12 cellular contexts compared by ENCODE assay signal in genomic region chr16:2090481-2090797, GRCh38. TPM values are rescaled to one million over a fixed set of nuclear protein-coding genes. Genes with fewer than 3 reads are reported as not detected.
DNase-seq lines count a peak whose midpoint lies in the region; ATAC-seq, FAIRE-seq and TF ChIP-seq lines count a peak whose summit lies in the region.
"Had no signal": no experiment of that assay in that cellular context is flagged by ENCODE, and none has a peak within 500 bp of the region (broad histone marks: within the 10 kb centered on the region; RNA-seq: fewer than 3 reads in every experiment).

No MANE protein-coding gene starts in this region.

- intact Hi-C loops in K562 (cut with micrococcal nuclease) (no loop called here), upper lobe of right lung (cut with DNase I) (no loop called here)

- no peak for ATAC-seq in K562
- ATAC-seq in upper lobe of right lung = no peak

- H3K36me3 ChIP-seq in K562 (ENCODE audit: control insufficient read depth, insufficient read depth, low read length) (peaks cover 77% of the 10 kb centered on the region; the same call in 2 of the 3 replicates), right atrium auricular region (peaks cover 82% of the 10 kb centered on the region), mucosa of stomach (ENCODE audit: control insufficient read depth, insufficient read depth, low read length) (peaks cover 9% of the 10 kb centered on the region), upper lobe of right lung (peaks cover 86% of the 10 kb centered on the region)

- H3K9ac ChIP-seq in K562 (ENCODE audit: insufficient read depth in 1 of 2, low read depth in 2 of 2, low read length in 2 of 2) (no peak overlapping the region), mucosa of stomach (ENCODE audit: low read length) (peak overlapping the region; percentile 58)

- no peaks in the 10 kb centered on the region for H3K79me2 ChIP-seq in K562 (ENCODE audit: control insufficient read depth, insufficient read depth, low read length)

- CTCF ChIA-PET in K562 (lab: Yijun Ruan, JAX; ENCODE audit: low intra/inter-chr PET ratio) = no interaction called here

- H3K4me3 ChIP-seq in K562 = no peak overlapping the region
- H3K4me3 ChIP-seq in right atrium auricular region = peak overlapping the region; percentile 4 to 34
- no peak overlapping the region for H3K4me3 ChIP-seq in mucosa of stomach (ENCODE audit: low read length)
- no peak overlapping the region for H3K4me3 ChIP-seq in upper lobe of right lung

- BruUV-seq in K562 (replicated peaks; lab: Mats Ljungman, UMichigan) = no TSS peak

- H3K9me3 ChIP-seq in K562 (replicated peaks; ENCODE audit: control insufficient read depth, insufficient read depth, low read depth, low read length) = no peaks in the 10 kb centered on the region
- H3K9me3 ChIP-seq in right atrium auricular region = no peaks in the 10 kb centered on the region
- H3K9me3 ChIP-seq in mucosa of stomach (ENCODE audit: control insufficient read depth, low read length) = no peaks in the 10 kb centered on the region
- no peaks in the 10 kb centered on the region for H3K9me3 ChIP-seq in upper lobe of right lung

- TF ChIP-seq RAD21 in K562 (CRISPR knock-in tag; conservative IDR thresholded peaks at IDR 0.05 in 1 of 2, IDR thresholded peaks at IDR 0.05 in 1 of 2) = no peak

- H2AFZ ChIP-seq in K562 (ENCODE audit: low read depth, low read length) = no peak overlapping the region

- POLR2A ChIA-PET in K562 (lab: Yijun Ruan, JAX) = no interaction called here

- 96% methylated on average over 9 of the region's 17 CpGs for WGBS in K562 (ENCODE audit: insufficient coverage, low coverage, missing lambda C conversion rate)

- H3K27me3 ChIP-seq in K562 (ENCODE audit: control insufficient read depth in 2 of 2, insufficient read depth in 2 of 2, low read length in 2 of 2) (no peaks in the 10 kb centered on the region), right atrium auricular region (no peaks in the 10 kb centered on the region), mucosa of stomach (ENCODE audit: control insufficient read depth, insufficient read depth, low read length) (no peaks in the 10 kb centered on the region), upper lobe of right lung (no peaks in the 10 kb centered on the region)
- H3K27me3 ChIP-seq: brain microvascular endothelial cell had no signal

- TF ChIP-seq EP300 in K562 (IDR thresholded peaks at IDR 0.05; ENCODE audit: low read length) = no peak

- no peak overlapping the region for H3K4me2 ChIP-seq in K562 (ENCODE audit: insufficient read depth, low read length)

- no peaks in the 10 kb centered on the region for H4K20me1 ChIP-seq in K562 (replicated peaks; ENCODE audit: control insufficient read depth, insufficient read depth, low read length)

- FAIRE-seq in K562 (lab: Jason Lieb, UNC) = no peak
- FAIRE-seq: keratinocyte had no signal

- DNase-seq in K562 (ENCODE audit: extremely low read depth in 1 of 4, low spot score in 3 of 4) (no peak), right atrium auricular region (ENCODE audit: low spot score) (no peak), upper lobe of right lung (no peak), retina (no peak), dedifferentiated amniotic fluid mesenchymal stem cell (ENCODE audit: extremely low spot score) (no peak)
- no peak for DNase-seq in activated CD8-positive, alpha-beta memory T cell treated with anti-CD3 and anti-CD28 coated beads, Interleukin-2, amount 50 U/mL, for 48 hours
- DNase-seq: activated CD4-positive, alpha-beta T cell treated with anti-CD3 and anti-CD28 coated beads, Interleukin-2, amount 10 ng/mL, durations not matched to agents 24 days and 14 days; brain microvascular endothelial cell; NCI-H226; stimulated activated CD4-positive, alpha-beta T cell treated with anti-CD3 and anti-CD28 coated beads, Interleukin-4, amount 100 ng/mL, for 24 hours had no signal

- H3K4me1 ChIP-seq in K562 (replicated peaks in 1 of 2; ENCODE audit: control insufficient read depth in 2 of 2, insufficient read depth in 2 of 2, low read length in 2 of 2) (peaks cover 0 to 25% of the 10 kb centered on the region in 2 experiments; a peak in 1 of 5 replicates), right atrium auricular region (peaks cover 0 to 7% of the 10 kb centered on the region in 2 donors), mucosa of stomach (ENCODE audit: control insufficient read depth, insufficient read depth, low read length) (peaks cover 39% of the 10 kb centered on the region), upper lobe of right lung (no peaks in the 10 kb centered on the region)

- no peak for TF ChIP-seq CTCF in K562 (IDR thresholded peaks at IDR 0.05 in 2 of 3, conservative IDR thresholded peaks at IDR 0.05 in 1 of 3; ENCODE audit: insufficient read depth in 2 of 3, low read depth in 1 of 3, low read length in 3 of 3)
- TF ChIP-seq CTCF in right atrium auricular region (IDR thresholded peaks at IDR 0.05) = no peak
- no peak for TF ChIP-seq CTCF in upper lobe of right lung (IDR thresholded peaks at IDR 0.05)

- TF ChIP-seq POLR2A in K562 (conservative IDR thresholded peaks at IDR 0.05) = peak; percentile 21; the same call in 1 of the 2 replicates

- in situ Hi-C loops in K562 (cut with MboI) = no loop called here

- no peak overlapping the region for H3K27ac ChIP-seq in K562 (ENCODE audit: extremely low read depth, low read depth, low read length)
- H3K27ac ChIP-seq in right atrium auricular region = peak overlapping the region; percentile 75 to 77
- peak overlapping the region; percentile 36 for H3K27ac ChIP-seq in upper lobe of right lung
- H3K27ac ChIP-seq: brain microvascular endothelial cell had no signal

- H3K9me1 ChIP-seq in K562 (ENCODE audit: control insufficient read depth, insufficient read depth, low read length) = no peaks in the 10 kb centered on the region

RNA-seq across cellular contexts. Expression of gene TSC2, which starts 42.7 kb away (rescaled TPM):
- total RNA-seq in K562 (2011; cell fraction: chromatin; rRNA removed; ENCODE audit: low replicate concordance) = 274 and 710 TPM in 2 replicates
- 311 and 338 TPM in 2 replicates for total RNA-seq in K562 (2011; cell fraction: nucleolus; rRNA removed)
- total RNA-seq in K562 (2011; cell fraction: nucleoplasm; rRNA removed) = 244 and 254 TPM in 2 replicates
- total RNA-seq in K562 (2014; rRNA removed) (20.3 and 28.1 TPM in 2 replicates), K562 (2014; rRNA removed; fragmentation: Illumina TruSeq; extraction: Trizol) (15.0 and 20.1 TPM in 2 replicates), K562 (2015; rRNA removed; fragmentation: Illumina TruSeq; extraction: Trizol) (16.6 and 19.6 TPM in 2 replicates), K562 (2021) (65.8 and 68.1 TPM in 2 replicates), right atrium auricular region (10 to 100 TPM; 42.4 to 43.2 TPM), upper lobe of right lung (119 TPM)
- polyA plus RNA-seq in K562 (2011; rRNA removed) (15.5 and 35.5 TPM in 2 replicates), K562 (2014; fragmentation: Illumina TruSeq; extraction: Trizol) (27.8 and 35.8 TPM in 2 replicates), K562 (2014; fragmentation: Nextera tagmentation; extraction: Ambion mirVana) (1 to 10 TPM; 1.3 to 2.3 TPM), K562 (2014; rRNA removed) (32.0 and 35.2 TPM in 2 replicates)
- 21.9 and 33.6 TPM in 2 replicates for polyA plus RNA-seq in K562 (2011; cell fraction: cytosol; rRNA removed)
- polyA plus RNA-seq in K562 (2011; cell fraction: nucleus; rRNA removed) = 157 and 220 TPM in 2 replicates
- polyA plus RNA-seq in K562 (2012) = 46.9 and 75.1 TPM in 2 replicates
- 41.8 and 43.8 TPM in 2 replicates for polyA minus RNA-seq in K562 (2011; rRNA and poly(A)+ RNA removed)
- 49.2 and 80.8 TPM in 2 replicates for polyA minus RNA-seq in K562 (2011; cell fraction: cytosol; rRNA and poly(A)+ RNA removed)
- polyA minus RNA-seq in K562 (2011; cell fraction: nucleus; rRNA and poly(A)+ RNA removed) = 48.9 and 58.8 TPM in 2 replicates

RNA-seq across cellular contexts. Expression of gene NTHL1, which starts 42.8 kb away (rescaled TPM):
- total RNA-seq in K562 (2011; cell fraction: chromatin; rRNA removed; ENCODE audit: low replicate concordance) = 7.3 and 19.8 TPM in 2 replicates
- total RNA-seq in K562 (2011; cell fraction: nucleolus; rRNA removed) = 25.7 and 29.0 TPM in 2 replicates
- total RNA-seq in K562 (2011; cell fraction: nucleoplasm; rRNA removed) = 12.0 and 20.0 TPM in 2 replicates
- 58.8 and 76.7 TPM in 2 replicates for total RNA-seq in K562 (2014; rRNA removed)
- total RNA-seq in K562 (2014; rRNA removed; fragmentation: Illumina TruSeq; extraction: Trizol) = 3.6 and 6.7 TPM in 2 replicates
- total RNA-seq in K562 (2015; rRNA removed; fragmentation: Illumina TruSeq; extraction: Trizol) = 27.9 and 30.6 TPM in 2 replicates
- total RNA-seq in K562 (2021) = 43.5 and 54.2 TPM in 2 replicates
- 17.6 and 27.0 TPM in 2 replicates for polyA plus RNA-seq in K562 (2011; rRNA removed)
- 49.2 and 100 TPM in 2 replicates for polyA plus RNA-seq in K562 (2011; cell fraction: cytosol; rRNA removed)
- 20.3 and 30.8 TPM in 2 replicates for polyA plus RNA-seq in K562 (2011; cell fraction: nucleus; rRNA removed)
- 27.8 and 29.2 TPM in 2 replicates for polyA plus RNA-seq in K562 (2012)
- polyA plus RNA-seq in K562 (2014; fragmentation: Illumina TruSeq; extraction: Trizol) = 11.4 and 20.2 TPM in 2 replicates
- polyA plus RNA-seq in K562 (2014; fragmentation: Nextera tagmentation; extraction: Ambion mirVana) = 1 to 10 TPM; 1.1 to 4.7 TPM
- 45.0 and 52.8 TPM in 2 replicates for polyA plus RNA-seq in K562 (2014; rRNA removed)
- 5.4 and 8.8 TPM in 2 replicates for polyA minus RNA-seq in K562 (2011; rRNA and poly(A)+ RNA removed)
- 14.4 and 19.7 TPM in 2 replicates for polyA minus RNA-seq in K562 (2011; cell fraction: cytosol; rRNA and poly(A)+ RNA removed)
- 7.1 TPM in 2 replicates for polyA minus RNA-seq in K562 (2011; cell fraction: nucleus; rRNA and poly(A)+ RNA removed)
- total RNA-seq in right atrium auricular region = 10 to 100 TPM; 10.3 to 17.7 TPM
- 26.4 TPM for total RNA-seq in upper lobe of right lung

RNA-seq across cellular contexts. Expression of gene PKD1, which starts 45.3 kb away (rescaled TPM):
- total RNA-seq in K562 (2011; cell fraction: chromatin; rRNA removed; ENCODE audit: low replicate concordance) = 153 and 616 TPM in 2 replicates
- 429 and 449 TPM in 2 replicates for total RNA-seq in K562 (2011; cell fraction: nucleolus; rRNA removed)
- 168 and 178 TPM in 2 replicates for total RNA-seq in K562 (2011; cell fraction: nucleoplasm; rRNA removed)
- 35.9 and 37.1 TPM in 2 replicates for total RNA-seq in K562 (2014; rRNA removed)
- 4.5 and 7.0 TPM in 2 replicates for total RNA-seq in K562 (2014; rRNA removed; fragmentation: Illumina TruSeq; extraction: Trizol)
- 20.2 and 23.9 TPM in 2 replicates for total RNA-seq in K562 (2015; rRNA removed; fragmentation: Illumina TruSeq; extraction: Trizol)
- 65.5 and 93.5 TPM in 2 replicates for total RNA-seq in K562 (2021)
- polyA plus RNA-seq in K562 (2011; rRNA removed) = 12.6 and 21.4 TPM in 2 replicates
- polyA plus RNA-seq in K562 (2011; cell fraction: cytosol; rRNA removed) = 19.4 and 51.6 TPM in 2 replicates
- 204 and 342 TPM in 2 replicates for polyA plus RNA-seq in K562 (2011; cell fraction: nucleus; rRNA removed)
- polyA plus RNA-seq in K562 (2012) = 41.5 and 96.4 TPM in 2 replicates
- polyA plus RNA-seq in K562 (2014; fragmentation: Illumina TruSeq; extraction: Trizol) = 6.9 and 21.8 TPM in 2 replicates
- under 1 TPM; 0.23 to 0.28 TPM for polyA plus RNA-seq in K562 (2014; fragmentation: Nextera tagmentation; extraction: Ambion mirVana)
- polyA plus RNA-seq in K562 (2014; rRNA removed) = 42.3 and 54.4 TPM in 2 replicates
- 11.9 and 18.2 TPM in 2 replicates for polyA minus RNA-seq in K562 (2011; rRNA and poly(A)+ RNA removed)
- polyA minus RNA-seq in K562 (2011; cell fraction: cytosol; rRNA and poly(A)+ RNA removed) = 46.2 and 53.6 TPM in 2 replicates
- 87.5 and 110 TPM in 2 replicates for polyA minus RNA-seq in K562 (2011; cell fraction: nucleus; rRNA and poly(A)+ RNA removed)
- 100 to 1,000 TPM; 218 to 276 TPM for total RNA-seq in right atrium auricular region
- 84.8 TPM for total RNA-seq in upper lobe of right lung

RNA-seq across cellular contexts. Expression of gene RAB26, which starts 58.0 kb away (rescaled TPM):
- total RNA-seq in K562 (2011; cell fraction: chromatin; rRNA removed; ENCODE audit: low replicate concordance) = 8.2 and 15.9 TPM in 2 replicates
- 15.8 and 18.8 TPM in 2 replicates for total RNA-seq in K562 (2011; cell fraction: nucleolus; rRNA removed)
- total RNA-seq in K562 (2011; cell fraction: nucleoplasm; rRNA removed) = 11.4 and 14.5 TPM in 2 replicates
- total RNA-seq in K562 (2014; rRNA removed) = 2.9 and 3.5 TPM in 2 replicates
- total RNA-seq in K562 (2014; rRNA removed; fragmentation: Illumina TruSeq; extraction: Trizol) = 0.58 and 0.77 TPM in 2 replicates
- total RNA-seq in K562 (2015; rRNA removed; fragmentation: Illumina TruSeq; extraction: Trizol) = 0.94 and 1.8 TPM in 2 replicates
- total RNA-seq in K562 (2021) = 3.0 and 3.1 TPM in 2 replicates
- 5.3 and 13.0 TPM in 2 replicates for polyA plus RNA-seq in K562 (2011; rRNA removed)
- 4.8 and 7.7 TPM in 2 replicates for polyA plus RNA-seq in K562 (2011; cell fraction: cytosol; rRNA removed)
- polyA plus RNA-seq in K562 (2011; cell fraction: nucleus; rRNA removed) = 65.3 and 85.4 TPM in 2 replicates
- 6.6 and 10.4 TPM in 2 replicates for polyA plus RNA-seq in K562 (2012)
- 2.1 and 2.2 TPM in 2 replicates for polyA plus RNA-seq in K562 (2014; fragmentation: Illumina TruSeq; extraction: Trizol)
- polyA plus RNA-seq in K562 (2014; fragmentation: Nextera tagmentation; extraction: Ambion mirVana) = under 1 TPM; 0.25 to 0.63 TPM
- 3.8 and 6.1 TPM in 2 replicates for polyA plus RNA-seq in K562 (2014; rRNA removed)
- polyA minus RNA-seq in K562 (2011; rRNA and poly(A)+ RNA removed) = 1.2 and 2.2 TPM in 2 replicates
- polyA minus RNA-seq in K562 (2011; cell fraction: cytosol; rRNA and poly(A)+ RNA removed) = 1.8 TPM in 1 of 2 replicates, not detected in the other
- polyA minus RNA-seq in K562 (2011; cell fraction: nucleus; rRNA and poly(A)+ RNA removed) = 4.6 and 8.0 TPM in 2 replicates
- 1 to 10 TPM in 1 of 2 donors, under 1 TPM in 1; 0.31 to 1.4 TPM for total RNA-seq in right atrium auricular region
- total RNA-seq in upper lobe of right lung = 0.67 TPM

Comparison
In these comparisons a context has a peak if more than half of its experiments do, and no peak if none do; other contexts are left out.
1. H3K4me3 ChIP-seq: peak in right atrium auricular region (2 of 2); none in K562 (single experiment), mucosa of stomach (single experiment) and upper lobe of right lung (single experiment).